12 cellular contexts compared by ENCODE assay signal in genomic region chr9:128061305-128061704, GRCh38. TPM values are rescaled to one million over a fixed set of nuclear protein-coding genes. Genes with fewer than 3 reads are reported as not detected.
DNase-seq lines count a peak whose midpoint lies in the region; ATAC-seq lines count a peak whose summit lies in the region.
"Had no signal": no experiment of that assay in that cellular context is flagged by ENCODE, and none has a peak within 500 bp of the region (broad histone marks: within the 10 kb centered on the region; RNA-seq: fewer than 3 reads in every experiment).

No MANE protein-coding gene starts in this region.

- no peaks in the 10 kb centered on the region for H3K27me3 Mint-ChIP-seq in activated T-cell treated with anti-CD3 and anti-CD28 coated beads, Interleukin-2, amount 50 U/mL, for 24 hours
- H3K27me3 Mint-ChIP-seq in activated CD4-positive, alpha-beta memory T cell treated with anti-CD3 and anti-CD28 coated beads for 36 hours, result no peaks in the 10 kb centered on the region

- peaks cover 16% of the 10 kb centered on the region for H3K36me3 Mint-ChIP-seq in activated T-cell treated with anti-CD3 and anti-CD28 coated beads, Interleukin-2, amount 50 U/mL, for 24 hours (ENCODE audit: low read depth)
- H3K36me3 Mint-ChIP-seq in activated CD4-positive, alpha-beta memory T cell treated with anti-CD3 and anti-CD28 coated beads for 36 hours, result peaks cover 11% of the 10 kb centered on the region

- no peak for DNase-seq in activated T-cell treated with anti-CD3 and anti-CD28 coated beads, Interleukin-2, amount 50 U/mL, for 24 hours
- DNase-seq in activated T-cell treated with anti-CD3 and anti-CD28 coated beads for 4 hours (no peak), lung microvascular endothelial cell (ENCODE audit: low read depth in 2 of 2) (peak; percentile 27 to 41), mesenteric fat pad (ENCODE audit: low spot score) (no peak)
- DNase-seq in activated CD4-positive, alpha-beta memory T cell treated with anti-CD3 and anti-CD28 coated beads for 36 hours, result no peak
- DNase-seq: EL, glutamatergic neuron, NCI-H1694, T1000 had no signal

- H3K4me3 ChIP-seq in thymus (ENCODE audit: low read length), result no peak overlapping the region

- peaks cover 28% of the 10 kb centered on the region for H3K4me1 ChIP-seq in thymus (ENCODE audit: control insufficient read depth, insufficient read depth, low read length)

- WGBS in thymus, result 15% methylated on average over 9 of the region's 9 CpGs

- H3K27me3 ChIP-seq in thymus (ENCODE audit: control insufficient read depth, insufficient read depth), result no peaks in the 10 kb centered on the region

- no peak for ATAC-seq in GM21390 (IDR thresholded peaks at IDR 0.05; ENCODE audit: unreplicated experiment)
- no peak for ATAC-seq in GM18511 (IDR thresholded peaks at IDR 0.05; ENCODE audit: unreplicated experiment)

- H3K27ac ChIP-seq in thymus (ENCODE audit: low read depth), result peak overlapping the region; percentile 68

- POLR2A ChIA-PET in activated CD4-positive, alpha-beta memory T cell treated with anti-CD3 and anti-CD28 coated beads for 36 hours (lab: Charles Lee), result no interaction called here

- CTCF ChIA-PET in activated CD4-positive, alpha-beta memory T cell treated with anti-CD3 and anti-CD28 coated beads for 36 hours (lab: Charles Lee), result interaction anchor here (0.7 kb wide), 2 partner anchors 14 to 26 kb away, joined by 3 read pairs; no protein-coding TSS in a partner anchor

- H3K27ac Mint-ChIP-seq in activated T-cell treated with anti-CD3 and anti-CD28 coated beads, Interleukin-2, amount 50 U/mL, for 24 hours, result peak overlapping the region; percentile 81
- peak overlapping the region; percentile 68 for H3K27ac Mint-ChIP-seq in activated CD4-positive, alpha-beta memory T cell treated with anti-CD3 and anti-CD28 coated beads for 36 hours

- peaks cover 21% of the 10 kb centered on the region for H3K36me3 ChIP-seq in thymus (ENCODE audit: control insufficient read depth, insufficient read depth)

- H3K9me3 ChIP-seq in thymus (ENCODE audit: control insufficient read depth), result no peaks in the 10 kb centered on the region

- H3K9me3 Mint-ChIP-seq in activated T-cell treated with anti-CD3 and anti-CD28 coated beads, Interleukin-2, amount 50 U/mL, for 24 hours, result no peaks in the 10 kb centered on the region
- H3K9me3 Mint-ChIP-seq in activated CD4-positive, alpha-beta memory T cell treated with anti-CD3 and anti-CD28 coated beads for 36 hours, result no peaks in the 10 kb centered on the region

- intact Hi-C loops in activated CD4-positive, alpha-beta memory T cell treated with anti-CD3 and anti-CD28 coated beads for 36 hours (cut with micrococcal nuclease), result loop anchor here (10.0 kb wide), 1 partner anchor 287 kb away; the partner anchor contains the start of gene SH2D3C

- H3K4me3 Mint-ChIP-seq in activated T-cell treated with anti-CD3 and anti-CD28 coated beads, Interleukin-2, amount 50 U/mL, for 24 hours, result peak overlapping the region; percentile 64
- peak overlapping the region; percentile 50 for H3K4me3 Mint-ChIP-seq in activated CD4-positive, alpha-beta memory T cell treated with anti-CD3 and anti-CD28 coated beads for 36 hours

- peaks cover 51% of the 10 kb centered on the region for H3K4me1 Mint-ChIP-seq in activated T-cell treated with anti-CD3 and anti-CD28 coated beads, Interleukin-2, amount 50 U/mL, for 24 hours (ENCODE audit: low read depth)
- peaks cover 46% of the 10 kb centered on the region for H3K4me1 Mint-ChIP-seq in activated CD4-positive, alpha-beta memory T cell treated with anti-CD3 and anti-CD28 coated beads for 36 hours (ENCODE audit: low read depth)

RNA-seq across cellular contexts. Expression of gene NAIF1, which starts 5.8 kb away (rescaled TPM):
- total RNA-seq in activated CD4-positive, alpha-beta memory T cell treated with anti-CD3 and anti-CD28 coated beads for 36 hours, result 10 to 100 TPM; 10.2 to 14.5 TPM
- total RNA-seq in lung microvascular endothelial cell (6.5 and 12.5 TPM in 2 replicates), mesenteric fat pad (5.7 TPM)
- 11.5 TPM for polyA plus RNA-seq in thymus

RNA-seq across cellular contexts. Expression of gene SLC25A25, which starts 6.7 kb away (rescaled TPM):
- total RNA-seq in activated CD4-positive, alpha-beta memory T cell treated with anti-CD3 and anti-CD28 coated beads for 36 hours, result 10 to 100 TPM; 17.1 to 17.3 TPM
- 27.5 and 78.2 TPM in 2 replicates for total RNA-seq in lung microvascular endothelial cell
- 12.3 TPM for polyA plus RNA-seq in thymus
- total RNA-seq in mesenteric fat pad, result 89.5 TPM

Comparison
In these comparisons a context has a peak if more than half of its experiments do, and no peak if none do; other contexts are left out.
1. DNase-seq: peak in lung microvascular endothelial cell (2 of 2); none in activated T-cell treated with anti-CD3 and anti-CD28 coated beads, Interleukin-2, amount 50 U/mL, for 24 hours (single experiment), activated T-cell treated with anti-CD3 and anti-CD28 coated beads for 4 hours (single experiment), activated CD4-positive, alpha-beta memory T cell treated with anti-CD3 and anti-CD28 coated beads for 36 hours (single experiment) and mesenteric fat pad (single experiment).